In genomic region chr3:138434875-138435772, GRCh38 we compare ENCODE assay signal across 8 cellular contexts. TPM values are rescaled to one million over a fixed set of nuclear protein-coding genes. Genes with fewer than 3 reads are reported as not detected.
DNase-seq lines count a peak whose midpoint lies in the region; ATAC-seq and TF ChIP-seq lines count a peak whose summit lies in the region.

No MANE protein-coding gene starts in this region.

- H3K27ac ChIP-seq in iPS-20b (ENCODE audit: low read length) (no peak overlapping the region), skin epidermis (peak overlapping the region in 11 of 21 experiments; percentile 1 to 60 (median 35))

- peaks cover 61% of the 10 kb centered on the region for H3K27me3 ChIP-seq in iPS-20b (ENCODE audit: insufficient read depth, low read length)

- H3K9ac ChIP-seq in iPS-20b (ENCODE audit: low read depth, low read length), result peak overlapping the region; percentile 5; the same call in 1 of the 2 replicates

- no peaks in the 10 kb centered on the region for H3K36me3 Mint-ChIP-seq in activated CD8-positive, alpha-beta memory T cell treated with anti-CD3 and anti-CD28 coated beads, Interleukin-2, amount 10 ng/mL, durations not matched to agents 7 days and 5 days
- H3K36me3 Mint-ChIP-seq in activated naive CD8-positive, alpha-beta T cell, result no peaks in the 10 kb centered on the region

- peaks cover 66% of the 10 kb centered on the region for H3K27me3 Mint-ChIP-seq in activated CD8-positive, alpha-beta memory T cell treated with anti-CD3 and anti-CD28 coated beads, Interleukin-2, amount 10 ng/mL, durations not matched to agents 7 days and 5 days
- H3K27me3 Mint-ChIP-seq in activated naive CD8-positive, alpha-beta T cell, result peaks cover 8% of the 10 kb centered on the region

- H3K27ac Mint-ChIP-seq in activated CD8-positive, alpha-beta memory T cell treated with anti-CD3 and anti-CD28 coated beads, Interleukin-2, amount 10 ng/mL, durations not matched to agents 7 days and 5 days, result no peak overlapping the region
- H3K27ac Mint-ChIP-seq in activated naive CD8-positive, alpha-beta T cell, result no peak overlapping the region

- POLR2A ChIA-PET in HEK293T (lab: Yijun Ruan, JAX), result no interaction called here

- no peak for ATAC-seq in activated CD8-positive, alpha-beta memory T cell treated with anti-CD3 and anti-CD28 coated beads, Interleukin-2, amount 10 ng/mL, durations not matched to agents 7 days and 5 days
- ATAC-seq in HG03442 (IDR thresholded peaks at IDR 0.05; ENCODE audit: unreplicated experiment), result no peak

- H3K4me3 ChIP-seq in iPS-20b (ENCODE audit: low read length), result peak overlapping the region; percentile 64
- peak overlapping the region; percentile 37 to 62 (median 43) for H3K4me3 ChIP-seq in skin epidermis

- H3K4me1 Mint-ChIP-seq in activated CD8-positive, alpha-beta memory T cell treated with anti-CD3 and anti-CD28 coated beads, Interleukin-2, amount 10 ng/mL, durations not matched to agents 7 days and 5 days, result peaks cover 12% of the 10 kb centered on the region
- peaks cover 12% of the 10 kb centered on the region for H3K4me1 Mint-ChIP-seq in activated naive CD8-positive, alpha-beta T cell (ENCODE audit: low read depth)

- no peak for DNase-seq in activated CD8-positive, alpha-beta memory T cell treated with anti-CD3 and anti-CD28 coated beads, Interleukin-2, amount 10 ng/mL, durations not matched to agents 7 days and 5 days
- DNase-seq in activated CD8-positive, alpha-beta memory T cell treated with anti-CD3 and anti-CD28 coated beads, Interleukin-2, amount 50 U/mL, for 4 hours, result no peak
- DNase-seq in HEK293T (ENCODE audit: extremely low spot score) (no peak), dermis blood vessel endothelial cell (no peak)

- no peaks in the 10 kb centered on the region for H3K9me3 Mint-ChIP-seq in activated CD8-positive, alpha-beta memory T cell treated with anti-CD3 and anti-CD28 coated beads, Interleukin-2, amount 10 ng/mL, durations not matched to agents 7 days and 5 days (ENCODE audit: low read depth)
- H3K9me3 Mint-ChIP-seq in activated naive CD8-positive, alpha-beta T cell (ENCODE audit: low read depth), result no peaks in the 10 kb centered on the region

- CTCF ChIA-PET in activated CD8-positive, alpha-beta memory T cell treated with anti-CD3 and anti-CD28 coated beads, Interleukin-2, amount 10 ng/mL, durations not matched to agents 7 days and 5 days (lab: Charles Lee), result interaction anchor here (0.8 to 2.2 kb wide), 5 partner anchors 14 to 501 kb away, joined by 3 to 18 read pairs (median 3); partner anchors contain the start of gene CEP70
- CTCF ChIA-PET in HEK293T (lab: Yijun Ruan, JAX), result no interaction called here

- H3K36me3 ChIP-seq in iPS-20b (ENCODE audit: insufficient read depth, low read depth, low read length), result no peaks in the 10 kb centered on the region

- H3K9me3 ChIP-seq in iPS-20b (ENCODE audit: insufficient read depth, low read depth, low read length), result peaks cover 7% of the 10 kb centered on the region

- H3K4me1 ChIP-seq in iPS-20b (ENCODE audit: insufficient read depth, low read length), result no peaks in the 10 kb centered on the region

- H3K4me3 Mint-ChIP-seq in activated CD8-positive, alpha-beta memory T cell treated with anti-CD3 and anti-CD28 coated beads, Interleukin-2, amount 10 ng/mL, durations not matched to agents 7 days and 5 days, result peak overlapping the region; percentile 44
- peak overlapping the region; percentile 78 for H3K4me3 Mint-ChIP-seq in activated naive CD8-positive, alpha-beta T cell

TF ChIP-seq in HEK293T, 16 proteins besides CTCF, POLR2A, EP300 and RAD21:
- no peak for TF ChIP-seq L3MBTL2 (conservative IDR thresholded peaks at IDR 0.05)
- TF ChIP-seq ZNF384 (IDR thresholded peaks at IDR 0.05), result no peak
- TF ChIP-seq ELF4 (IDR thresholded peaks at IDR 0.05), result no peak
- TF ChIP-seq SUZ12 (IDR thresholded peaks at IDR 0.05), result no peak
- TF ChIP-seq HDGF (IDR thresholded peaks at IDR 0.05; ENCODE audit: borderline replicate concordance), result no peak
- TF ChIP-seq PKNOX1 (IDR thresholded peaks at IDR 0.05), result no peak
- TF ChIP-seq BHLHE40 (IDR thresholded peaks at IDR 0.05; ENCODE audit: borderline replicate concordance), result no peak
- no peak for TF ChIP-seq LEF1 (IDR thresholded peaks at IDR 0.05; ENCODE audit: borderline replicate concordance)
- no peak for TF ChIP-seq CTBP1 (IDR thresholded peaks at IDR 0.05; ENCODE audit: borderline replicate concordance)
- no peak for TF ChIP-seq FOXM1 (IDR thresholded peaks at IDR 0.05; ENCODE audit: borderline replicate concordance)

RNA-seq across cellular contexts. Expression of gene ESYT3, which starts 0.7 kb away (rescaled TPM):
- total RNA-seq in activated CD8-positive, alpha-beta memory T cell treated with anti-CD3 and anti-CD28 coated beads, Interleukin-2, amount 10 ng/mL, durations not matched to agents 7 days and 5 days, result under 1 TPM; 0.23 to 0.26 TPM
- not detected in 2 replicates for total RNA-seq in dermis blood vessel endothelial cell
